Comparison of ENCODE assay signal across 21 cellular contexts in the genomic region with DNA sequence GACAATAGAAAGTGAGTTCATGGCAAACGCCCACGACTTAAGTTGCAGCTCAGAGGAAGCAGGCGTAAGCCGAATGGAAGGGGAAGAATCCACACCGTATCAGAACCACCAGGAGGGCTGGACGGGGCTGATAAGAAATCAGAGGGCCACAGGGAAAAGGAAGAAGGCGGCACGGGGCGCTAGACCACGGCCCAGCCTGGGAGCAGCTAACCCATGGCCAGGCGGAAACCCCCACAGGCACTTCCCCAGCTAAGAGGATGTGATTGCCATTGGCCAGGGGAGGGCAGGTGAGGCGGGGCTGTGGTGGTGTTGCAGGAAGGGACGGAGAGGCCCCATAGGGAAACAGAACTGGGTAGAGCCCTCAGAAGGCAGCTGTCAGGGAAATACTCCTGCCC.
DNase-seq lines count a peak whose midpoint lies in the region; ATAC-seq and TF ChIP-seq lines count a peak whose summit lies in the region.
"Had no signal": no experiment of that assay in that cellular context is flagged by ENCODE, and none has a peak within 500 bp of the region (broad histone marks: within the 10 kb centered on the region; RNA-seq: fewer than 3 reads in every experiment).

No MANE protein-coding gene starts in this region.

- H3K4me3 Mint-ChIP-seq in stimulated activated naive CD8-positive, alpha-beta T cell treated with anti-CD3 and anti-CD28 coated beads, Interleukin-15, amount 100 ng/mL, for 72 hours, result no peak overlapping the region
- no peak overlapping the region for H3K4me3 Mint-ChIP-seq in WTC11
- no peak overlapping the region for H3K4me3 Mint-ChIP-seq in activated CD4-positive, alpha-beta T cell treated with anti-CD3 and anti-CD28 coated beads for 36 hours
- H3K4me3 Mint-ChIP-seq: activated naive CD4-positive, alpha-beta T cell treated with anti-CD3 and anti-CD28 coated beads for 36 hours; memory B cell; naive thymus-derived CD4-positive, alpha-beta T cell had no signal

- H3K4me3 ChIP-seq in aorta (ENCODE audit: low read length in 2 of 2), result no peak overlapping the region
- H3K4me3 ChIP-seq: A549, ascending aorta, heart left ventricle had no signal

- H3K9me3 Mint-ChIP-seq in stimulated activated naive CD8-positive, alpha-beta T cell treated with anti-CD3 and anti-CD28 coated beads, Interleukin-15, amount 100 ng/mL, for 72 hours, result no peaks in the 10 kb centered on the region
- H3K9me3 Mint-ChIP-seq in WTC11, result peaks cover 3% of the 10 kb centered on the region; the same call in 1 of the 2 replicates
- no peaks in the 10 kb centered on the region for H3K9me3 Mint-ChIP-seq in activated CD4-positive, alpha-beta T cell treated with anti-CD3 and anti-CD28 coated beads for 36 hours (ENCODE audit: low read depth)
- H3K9me3 Mint-ChIP-seq: activated naive CD4-positive, alpha-beta T cell treated with anti-CD3 and anti-CD28 coated beads for 36 hours; memory B cell had no signal

- H3K27me3 ChIP-seq in aorta (ENCODE audit: control insufficient read depth in 1 of 2, insufficient read depth in 2 of 2, low read length in 1 of 2), result no peaks in the 10 kb centered on the region
- H3K27me3 ChIP-seq: ascending aorta, heart left ventricle had no signal

- 73 to 79% methylated on average over 13 of the region's 13 CpGs for WGBS in aorta, 2 donors

- no peak overlapping the region for H3K27ac Mint-ChIP-seq in stimulated activated naive CD8-positive, alpha-beta T cell treated with anti-CD3 and anti-CD28 coated beads, Interleukin-15, amount 100 ng/mL, for 72 hours
- H3K27ac Mint-ChIP-seq in WTC11, result no peak overlapping the region
- no peak overlapping the region for H3K27ac Mint-ChIP-seq in activated CD4-positive, alpha-beta T cell treated with anti-CD3 and anti-CD28 coated beads for 36 hours
- H3K27ac Mint-ChIP-seq: activated naive CD4-positive, alpha-beta T cell treated with anti-CD3 and anti-CD28 coated beads for 36 hours; memory B cell; naive thymus-derived CD4-positive, alpha-beta T cell; progenitor cell of endocrine pancreas had no signal

- H3K27ac ChIP-seq in aorta (ENCODE audit: low read depth in 1 of 2, low read length in 2 of 2), result no peak overlapping the region
- H3K27ac ChIP-seq: A549, ascending aorta, heart left ventricle had no signal

- H3K9me3 ChIP-seq in aorta (ENCODE audit: control insufficient read depth, low read length), result no peaks in the 10 kb centered on the region
- H3K9me3 ChIP-seq: A549, ascending aorta, heart left ventricle had no signal

- H3K36me3 Mint-ChIP-seq in WTC11, result no peaks in the 10 kb centered on the region
- no peaks in the 10 kb centered on the region for H3K36me3 Mint-ChIP-seq in activated CD4-positive, alpha-beta T cell treated with anti-CD3 and anti-CD28 coated beads for 36 hours (ENCODE audit: low read depth)
- H3K36me3 Mint-ChIP-seq: memory B cell; naive thymus-derived CD4-positive, alpha-beta T cell had no signal

- H3K27me3 Mint-ChIP-seq in stimulated activated naive CD8-positive, alpha-beta T cell treated with anti-CD3 and anti-CD28 coated beads, Interleukin-15, amount 100 ng/mL, for 72 hours, result no peaks in the 10 kb centered on the region
- H3K27me3 Mint-ChIP-seq in WTC11 (ENCODE audit: low read depth), result no peaks in the 10 kb centered on the region
- H3K27me3 Mint-ChIP-seq in activated CD4-positive, alpha-beta T cell treated with anti-CD3 and anti-CD28 coated beads for 36 hours, result peaks cover 10% of the 10 kb centered on the region
- H3K27me3 Mint-ChIP-seq: memory B cell, progenitor cell of endocrine pancreas had no signal

- CTCF ChIA-PET in WTC11 (lab: Charles Lee), result no interaction called here
- CTCF ChIA-PET in activated CD4-positive, alpha-beta T cell treated with anti-CD3 and anti-CD28 coated beads for 36 hours (lab: Charles Lee), result no interaction called here

- H3K4me1 Mint-ChIP-seq in stimulated activated naive CD8-positive, alpha-beta T cell treated with anti-CD3 and anti-CD28 coated beads, Interleukin-15, amount 100 ng/mL, for 72 hours, result no peaks in the 10 kb centered on the region
- peaks cover 2% of the 10 kb centered on the region; the same call in 1 of the 2 replicates for H3K4me1 Mint-ChIP-seq in WTC11
- H3K4me1 Mint-ChIP-seq in activated CD4-positive, alpha-beta T cell treated with anti-CD3 and anti-CD28 coated beads for 36 hours, result no peaks in the 10 kb centered on the region
- H3K4me1 Mint-ChIP-seq: memory B cell had no signal

- H3K4me1 ChIP-seq in aorta (ENCODE audit: control insufficient read depth in 1 of 2, insufficient read depth in 2 of 2, low read length in 2 of 2), result no peaks in the 10 kb centered on the region
- H3K4me1 ChIP-seq: A549, ascending aorta had no signal

- intact Hi-C loops in aorta (cut with DNase I), result no loop called here
- intact Hi-C loops in activated CD4-positive, alpha-beta T cell treated with anti-CD3 and anti-CD28 coated beads for 36 hours (cut with DNase I, micrococcal nuclease), result no loop called here

- no peak for DNase-seq in stimulated activated naive CD8-positive, alpha-beta T cell treated with anti-CD3 and anti-CD28 coated beads, Interleukin-15, amount 100 ng/mL, for 72 hours
- DNase-seq in stimulated activated naive CD8-positive, alpha-beta T cell treated with anti-CD3 and anti-CD28 coated beads, Interleukin-15, Interleukin-2, amounts not matched to agents 100 U/mL and 50 U/mL, for 24 hours, result no peak
- DNase-seq in WTC11 (ENCODE audit: low spot score) (no peak), islet precursor cell (peak; percentile 53), aorta (peak in 1 of 2 donors; percentile 42)
- DNase-seq in activated CD4-positive, alpha-beta T cell treated with anti-CD3 and anti-CD28 coated beads for 36 hours, result no peak
- DNase-seq in activated naive CD4-positive, alpha-beta T cell treated with anti-CD3 and anti-CD28 coated beads, Interleukin-2, amount 50 U/mL, for 16 hours, result no peak
- DNase-seq: activated naive CD4-positive, alpha-beta T cell treated with anti-CD3 and anti-CD28 coated beads for 36 hours; activated T-cell treated with anti-CD3 and anti-CD28 coated beads for 4 hours; DMS153; effector memory CD4-positive, alpha-beta T cell; heart left ventricle; kidney; naive thymus-derived CD4-positive, alpha-beta T cell; NCI-H1417; NCI-H526 had no signal

- POLR2A ChIA-PET in WTC11 (lab: Charles Lee), result no interaction called here
- POLR2A ChIA-PET in activated CD4-positive, alpha-beta T cell treated with anti-CD3 and anti-CD28 coated beads for 36 hours (lab: Charles Lee), result no interaction called here

- no peak for TF ChIP-seq CTCF in WTC11 (IDR thresholded peaks at IDR 0.05)

- peak; percentile 68 for ATAC-seq in stimulated activated naive CD8-positive, alpha-beta T cell treated with anti-CD3 and anti-CD28 coated beads, Interleukin-15, amount 100 ng/mL, for 72 hours
- no peak for ATAC-seq in stimulated activated naive CD8-positive, alpha-beta T cell treated with anti-CD3 and anti-CD28 coated beads, Interleukin-15, Interleukin-2, amounts not matched to agents 100 U/mL and 50 U/mL, for 24 hours
- peak; percentile 81 for ATAC-seq in WTC11
- peak; percentile 45 for ATAC-seq in aorta (ENCODE audit: low FRiP score)
- no peak for ATAC-seq in activated CD4-positive, alpha-beta T cell treated with anti-CD3 and anti-CD28 coated beads for 36 hours
- no peak for ATAC-seq in GM19351 (IDR thresholded peaks at IDR 0.05; ENCODE audit: unreplicated experiment)
- ATAC-seq: A549; naive thymus-derived CD4-positive, alpha-beta T cell had no signal

- H3K36me3 ChIP-seq in aorta (ENCODE audit: control insufficient read depth in 1 of 2, insufficient read depth in 2 of 2, low read length in 1 of 2), result no peaks in the 10 kb centered on the region
- H3K36me3 ChIP-seq: ascending aorta, heart left ventricle had no signal

TF ChIP-seq in WTC11, 78 proteins besides CTCF, POLR2A, EP300 and RAD21:
- TF ChIP-seq HMGA2 (CRISPR knock-in tag; IDR thresholded peaks at IDR 0.05) (no peak), FOXJ3 (CRISPR knock-in tag; IDR thresholded peaks at IDR 0.05; ENCODE audit: borderline replicate concordance) (no peak), ZNF423 (CRISPR knock-in tag; IDR thresholded peaks at IDR 0.05) (no peak), ZNF138 (CRISPR knock-in tag; conservative IDR thresholded peaks at IDR 0.05) (no peak), ZNF219 (CRISPR knock-in tag; IDR thresholded peaks at IDR 0.05; ENCODE audit: borderline replicate concordance) (no peak)
- TF ChIP-seq, protein P1, sequence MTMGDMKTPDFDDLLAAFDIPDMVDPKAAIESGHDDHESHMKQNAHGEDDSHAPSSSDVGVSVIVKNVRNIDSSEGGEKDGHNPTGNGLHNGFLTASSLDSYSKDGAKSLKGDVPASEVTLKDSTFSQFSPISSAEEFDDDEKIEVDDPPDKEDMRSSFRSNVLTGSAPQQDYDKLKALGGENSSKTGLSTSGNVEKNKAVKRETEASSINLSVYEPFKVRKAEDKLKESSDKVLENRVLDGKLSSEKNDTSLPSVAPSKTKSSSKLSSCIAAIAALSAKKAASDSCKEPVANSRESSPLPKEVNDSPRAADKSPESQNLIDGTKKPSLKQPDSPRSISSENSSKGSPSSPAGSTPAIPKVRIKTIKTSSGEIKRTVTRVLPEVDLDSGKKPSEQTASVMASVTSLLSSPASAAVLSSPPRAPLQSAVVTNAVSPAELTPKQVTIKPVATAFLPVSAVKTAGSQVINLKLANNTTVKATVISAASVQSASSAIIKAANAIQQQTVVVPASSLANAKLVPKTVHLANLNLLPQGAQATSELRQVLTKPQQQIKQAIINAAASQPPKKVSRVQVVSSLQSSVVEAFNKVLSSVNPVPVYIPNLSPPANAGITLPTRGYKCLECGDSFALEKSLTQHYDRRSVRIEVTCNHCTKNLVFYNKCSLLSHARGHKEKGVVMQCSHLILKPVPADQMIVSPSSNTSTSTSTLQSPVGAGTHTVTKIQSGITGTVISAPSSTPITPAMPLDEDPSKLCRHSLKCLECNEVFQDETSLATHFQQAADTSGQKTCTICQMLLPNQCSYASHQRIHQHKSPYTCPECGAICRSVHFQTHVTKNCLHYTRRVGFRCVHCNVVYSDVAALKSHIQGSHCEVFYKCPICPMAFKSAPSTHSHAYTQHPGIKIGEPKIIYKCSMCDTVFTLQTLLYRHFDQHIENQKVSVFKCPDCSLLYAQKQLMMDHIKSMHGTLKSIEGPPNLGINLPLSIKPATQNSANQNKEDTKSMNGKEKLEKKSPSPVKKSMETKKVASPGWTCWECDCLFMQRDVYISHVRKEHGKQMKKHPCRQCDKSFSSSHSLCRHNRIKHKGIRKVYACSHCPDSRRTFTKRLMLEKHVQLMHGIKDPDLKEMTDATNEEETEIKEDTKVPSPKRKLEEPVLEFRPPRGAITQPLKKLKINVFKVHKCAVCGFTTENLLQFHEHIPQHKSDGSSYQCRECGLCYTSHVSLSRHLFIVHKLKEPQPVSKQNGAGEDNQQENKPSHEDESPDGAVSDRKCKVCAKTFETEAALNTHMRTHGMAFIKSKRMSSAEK (CRISPR knock-in tag; IDR thresholded peaks at IDR 0.05; ENCODE audit: borderline replicate concordance), result no peak
- TF ChIP-seq, protein P2, sequence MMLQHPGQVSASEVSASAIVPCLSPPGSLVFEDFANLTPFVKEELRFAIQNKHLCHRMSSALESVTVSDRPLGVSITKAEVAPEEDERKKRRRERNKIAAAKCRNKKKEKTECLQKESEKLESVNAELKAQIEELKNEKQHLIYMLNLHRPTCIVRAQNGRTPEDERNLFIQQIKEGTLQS (CRISPR knock-in tag; conservative IDR thresholded peaks at IDR 0.05), result no peak

Comparison
In these comparisons a context has a peak if more than half of its experiments do, and no peak if none do; other contexts are left out.
1. ATAC-seq: peak in stimulated activated naive CD8-positive, alpha-beta T cell treated with anti-CD3 and anti-CD28 coated beads, Interleukin-15, amount 100 ng/mL, for 72 hours (single experiment), WTC11 (single experiment) and aorta (single experiment); none in stimulated activated naive CD8-positive, alpha-beta T cell treated with anti-CD3 and anti-CD28 coated beads, Interleukin-15, Interleukin-2, amounts not matched to agents 100 U/mL and 50 U/mL, for 24 hours (single experiment), activated CD4-positive, alpha-beta T cell treated with anti-CD3 and anti-CD28 coated beads for 36 hours (single experiment) and GM19351 (single experiment).